ENCODE assay signal across 9 cellular contexts in the genomic region with DNA sequence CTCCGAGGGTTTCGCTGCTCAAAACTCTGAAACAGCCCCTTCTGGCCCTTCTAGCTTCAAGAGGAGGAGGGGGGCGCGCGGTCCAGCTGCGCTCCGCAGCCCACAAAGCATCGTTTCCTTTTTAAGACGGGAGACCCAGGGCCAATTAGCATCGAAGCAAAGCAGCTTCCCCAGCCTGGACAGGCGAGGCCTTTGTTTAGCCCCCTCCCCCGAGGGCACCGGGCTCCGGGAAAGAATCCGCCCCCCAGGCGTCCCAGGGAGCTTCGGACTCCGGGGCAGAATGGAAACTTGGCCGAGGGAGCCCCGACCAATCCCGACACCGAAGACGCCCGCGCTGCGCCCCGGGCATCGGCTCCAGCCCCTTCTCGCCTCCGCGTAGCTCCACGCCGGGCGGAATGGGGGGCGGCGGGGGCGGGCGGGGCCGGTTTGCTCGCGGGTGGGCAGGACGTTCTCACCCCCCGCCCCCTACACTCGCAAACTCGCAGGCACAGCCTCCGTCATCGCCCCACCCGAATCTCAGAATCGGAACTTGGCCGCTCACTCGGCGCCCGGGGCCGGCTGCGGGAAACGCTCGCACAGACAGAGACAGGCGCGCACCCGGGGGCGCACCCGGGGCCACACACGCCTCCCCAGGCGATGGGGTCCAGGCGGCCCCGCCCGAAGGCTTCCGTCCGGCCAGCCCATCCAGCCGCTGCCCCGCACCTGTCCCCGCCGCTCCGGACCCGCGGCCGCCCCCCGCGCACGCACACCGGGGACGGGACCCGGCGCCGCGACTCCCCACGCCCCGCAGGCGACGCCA. TPM values are rescaled to one million over a fixed set of nuclear protein-coding genes. Genes with fewer than 3 reads are reported as not detected.
A peak's percentile ranks its signal among the peaks of the same experiment; 100 is the strongest.
DNase-seq lines count a peak whose midpoint lies in the region; ATAC-seq and TF ChIP-seq lines count a peak whose summit lies in the region.
"Had no signal": no experiment of that assay in that cellular context is flagged by ENCODE, and none has a peak within 500 bp of the region (broad histone marks: within the 10 kb centered on the region; RNA-seq: fewer than 3 reads in every experiment).

No MANE protein-coding gene starts in this region.

- H3K4me3 ChIP-seq in HUES64 (ENCODE audit: low read length) (peak overlapping the region; percentile 50), epithelial cell of proximal tubule (ENCODE audit: low read depth, low read length) (peak overlapping the region; percentile 0), sigmoid colon (peak overlapping the region; percentile 14 to 43 (median 32))

- DNase-seq in epithelial cell of proximal tubule (ENCODE audit: low read depth) (no peak), sigmoid colon (no peak), HFFc6 (no peak)
- DNase-seq: left lung had no signal

- TF ChIP-seq CTCF in epithelial cell of proximal tubule (conservative IDR thresholded peaks at IDR 0.05; ENCODE audit: low read depth, low read length) (no peak), sigmoid colon (IDR thresholded peaks at IDR 0.05) (no peak), HFFc6 (IDR thresholded peaks at IDR 0.05) (no peak)

- H3K36me3 ChIP-seq in HUES64 (ENCODE audit: insufficient read depth, low read length) (no peaks in the 10 kb centered on the region), sigmoid colon (no peaks in the 10 kb centered on the region)
- H3K36me3 ChIP-seq: left lung had no signal

- H3K4me3 Mint-ChIP-seq in HFFc6: no peak overlapping the region

- ATAC-seq in HG03521 (IDR thresholded peaks at IDR 0.05; ENCODE audit: unreplicated experiment) (no peak), GM19324 (IDR thresholded peaks at IDR 0.05; ENCODE audit: low FRiP score, unreplicated experiment) (no peak)
- ATAC-seq: left lung had no signal

- H3K4me1 ChIP-seq in HUES64 (ENCODE audit: insufficient read depth, low read length) (peaks cover 6% of the 10 kb centered on the region; the same call in 1 of the 2 replicates), sigmoid colon (peaks cover 0 to 17% (median 15%) of the 10 kb centered on the region in 4 donors)

- H3K36me3 Mint-ChIP-seq in HFFc6 (ENCODE audit: low read depth): no peaks in the 10 kb centered on the region

- under 1% methylated on average over 90 of the region's 90 CpGs for WGBS in HUES64
- WGBS in sigmoid colon, 2 donors: 2 to 5% methylated on average over 90 of the region's 90 CpGs

- H3K9me3 ChIP-seq in HUES64 (ENCODE audit: insufficient read depth, low read depth, low read length) (no peaks in the 10 kb centered on the region), sigmoid colon (no peaks in the 10 kb centered on the region)
- H3K9me3 ChIP-seq: left lung had no signal

- H3K27me3 ChIP-seq in HUES64 (ENCODE audit: insufficient read depth, low read length) (peaks cover 46% of the 10 kb centered on the region), sigmoid colon (peaks cover 23 to 79% (median 47%) of the 10 kb centered on the region in 3 donors)

- H3K27ac Mint-ChIP-seq in HFFc6: no peak overlapping the region

- no peaks in the 10 kb centered on the region for H3K4me1 Mint-ChIP-seq in HFFc6 (ENCODE audit: low read depth)

- peak overlapping the region; percentile 23; the same call in 1 of the 2 replicates for H3K9ac ChIP-seq in HUES64 (ENCODE audit: low read depth, low read length)

- intact Hi-C loops in sigmoid colon (cut with DNase I): no loop called here

- peaks cover 49% of the 10 kb centered on the region for H3K27me3 Mint-ChIP-seq in HFFc6 (ENCODE audit: insufficient read depth)

- no peak for TF ChIP-seq EP300 in sigmoid colon (IDR thresholded peaks at IDR 0.05)

- TF ChIP-seq POLR2A in sigmoid colon (IDR thresholded peaks at IDR 0.05): no peak

- no peaks in the 10 kb centered on the region for H3K9me3 Mint-ChIP-seq in HFFc6

- H3K27ac ChIP-seq in HUES64 (ENCODE audit: low read depth, low read length) (no peak overlapping the region), sigmoid colon (no peak overlapping the region)
- H3K27ac ChIP-seq: left lung had no signal

RNA-seq across cellular contexts. Expression of gene NKAIN4, which starts 0.6 kb away (rescaled TPM):
- 5.2 TPM for polyA plus RNA-seq in HUES64 (2013, experiment 1 of 2)
- 7.4 TPM for polyA plus RNA-seq in HUES64 (2013, experiment 2 of 2)
- total RNA-seq in epithelial cell of proximal tubule (1.4 and 4.0 TPM in 2 replicates), sigmoid colon (1 to 10 TPM in 2 of 4 donors, under 1 TPM in 2; 0.33 to 4.4 (median 2.3) TPM)
- under 1 TPM in 1 of 3 donors, not detected in 2; 0.73 TPM for polyA plus RNA-seq in sigmoid colon
- total RNA-seq in HFFc6 (2021; fragmentation: NEBNext Ultra II Directional; extraction: Animal tissue kit (Norgen Biotek cat#: 25700)): not detected
- total RNA-seq: M059J had no signal

RNA-seq across cellular contexts. Expression of gene BIRC7, which starts 17.9 kb away (rescaled TPM):
- not detected for polyA plus RNA-seq in HUES64 (2013, experiment 1 of 2)
- not detected for polyA plus RNA-seq in HUES64 (2013, experiment 2 of 2)
- 1.1 and 10.6 TPM in 2 replicates for total RNA-seq in epithelial cell of proximal tubule
- 1 to 10 TPM in 1 of 4 donors, under 1 TPM in 1, not detected in 2; 0.71 to 1.2 TPM for total RNA-seq in sigmoid colon
- polyA plus RNA-seq in sigmoid colon: under 1 TPM in 2 of 3 donors, not detected in 1; 0.15 to 0.60 TPM
- total RNA-seq in HFFc6 (2021; fragmentation: NEBNext Ultra II Directional; extraction: Animal tissue kit (Norgen Biotek cat#: 25700)): not detected
- total RNA-seq: M059J had no signal
- polyA plus RNA-seq: adipose tissue had no signal

RNA-seq across cellular contexts. Expression of gene ARFGAP1, which starts 19.0 kb away (rescaled TPM):
- 53.6 TPM for polyA plus RNA-seq in HUES64 (2013, experiment 1 of 2)
- polyA plus RNA-seq in HUES64 (2013, experiment 2 of 2): 54.6 TPM
- total RNA-seq in epithelial cell of proximal tubule (73.3 and 78.6 TPM in 2 replicates), sigmoid colon (10 to 100 TPM; 20.3 to 53.7 (median 34.4) TPM)
- polyA plus RNA-seq in sigmoid colon: 100 to 1,000 TPM in 1 of 3 donors, 10 to 100 TPM in 2; 19.8 to 109 (median 24.3) TPM
- 100 to 1,000 TPM; 106 to 123 (median 112) TPM for total RNA-seq in HFFc6 (2021; fragmentation: NEBNext Ultra II Directional; extraction: Animal tissue kit (Norgen Biotek cat#: 25700))

RNA-seq across cellular contexts. Expression of gene YTHDF1, which starts 37.7 kb away (rescaled TPM):
- 43.6 TPM for polyA plus RNA-seq in HUES64 (2013, experiment 1 of 2)
- 40.4 TPM for polyA plus RNA-seq in HUES64 (2013, experiment 2 of 2)
- total RNA-seq in epithelial cell of proximal tubule (20.4 and 30.5 TPM in 2 replicates), sigmoid colon (10 to 100 TPM; 20.2 to 25.0 (median 23.4) TPM)
- polyA plus RNA-seq in sigmoid colon: 10 to 100 TPM; 15.3 to 22.5 (median 16.2) TPM
- 10 to 100 TPM; 35.4 to 40.0 (median 37.2) TPM for total RNA-seq in HFFc6 (2021; fragmentation: NEBNext Ultra II Directional; extraction: Animal tissue kit (Norgen Biotek cat#: 25700))

RNA-seq across cellular contexts. Expression of gene COL20A1, which starts 39.3 kb away (rescaled TPM):
- polyA plus RNA-seq in HUES64 (2013, experiment 1 of 2): 0.20 TPM
- polyA plus RNA-seq in HUES64 (2013, experiment 2 of 2): 0.25 TPM
- total RNA-seq in epithelial cell of proximal tubule: not detected in 2 replicates
- not detected for total RNA-seq in sigmoid colon
- under 1 TPM in 1 of 3 donors, not detected in 2; 0.07 TPM for polyA plus RNA-seq in sigmoid colon
- under 1 TPM in 1 of 6 experiments, not detected in 5; 0.02 TPM for total RNA-seq in HFFc6 (2021; fragmentation: NEBNext Ultra II Directional; extraction: Animal tissue kit (Norgen Biotek cat#: 25700))
- total RNA-seq: left lung, M059J had no signal
- polyA plus RNA-seq: adipose tissue had no signal

Comparison
In these comparisons a context has a peak if more than half of its experiments do, and no peak if none do; other contexts are left out.
1. H3K4me3 ChIP-seq: peak in every context shown above with its lines; median percentile 50 in HUES64; 32 in sigmoid colon; 0 in epithelial cell of proximal tubule.